ENCODE assay signal across 8 cellular contexts in the genomic region with DNA sequence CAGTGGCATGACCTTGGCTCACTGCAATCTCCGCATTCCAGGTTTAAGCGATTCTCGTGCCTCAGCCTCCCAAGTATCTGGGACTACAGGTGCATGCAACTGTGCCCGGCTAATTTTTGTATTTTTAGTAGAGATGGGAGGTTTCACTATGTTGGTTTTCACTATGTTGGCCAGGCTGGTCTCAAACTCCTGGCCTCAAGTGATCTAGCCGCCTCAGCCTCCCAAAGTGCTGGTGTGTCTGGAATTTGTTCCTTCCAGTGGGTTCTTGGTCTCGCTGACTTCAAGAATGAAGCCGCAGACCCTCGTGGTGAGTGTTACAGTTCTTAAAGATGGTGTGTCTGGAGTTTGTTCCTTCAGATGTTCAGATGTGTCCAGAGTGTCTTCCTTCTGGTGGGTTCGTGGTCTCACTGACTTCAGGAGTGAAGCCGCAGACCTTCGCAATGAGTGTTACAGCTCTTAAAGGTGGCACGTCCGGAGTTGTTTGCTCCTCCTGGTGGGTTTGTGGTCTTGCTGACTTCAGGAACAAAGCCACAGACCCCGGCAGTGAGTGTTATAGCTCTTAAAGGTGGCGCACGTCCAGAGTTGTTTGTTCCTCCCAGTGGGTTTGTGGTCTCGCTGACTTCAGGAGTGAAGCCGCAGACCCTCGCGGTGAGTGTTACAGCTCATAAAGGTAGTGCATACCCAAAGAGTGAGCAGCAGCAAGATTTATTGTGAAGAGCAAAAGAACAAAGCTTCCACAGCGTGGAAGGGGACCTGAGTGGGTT. TPM values are rescaled to one million over a fixed set of nuclear protein-coding genes. Genes with fewer than 3 reads are reported as not detected.
DNase-seq lines count a peak whose midpoint lies in the region; ATAC-seq lines count a peak whose summit lies in the region.
"Not testable (repeated sequence)": the region's sequence is repeated elsewhere in the genome, so short reads cannot be mapped to it uniquely, and the experiment has no call there.

No MANE protein-coding gene starts in this region.

- peak overlapping the region in 1 of 2 donors; percentile 56 for H3K27ac Mint-ChIP-seq in activated naive CD4-positive, alpha-beta T cell treated with anti-CD3 and anti-CD28 coated beads, Interleukin-2, amount 50 U/mL, for 72 hours
- peak overlapping the region in 4 of 9 donors; percentile 52 to 71 (median 58) for H3K27ac Mint-ChIP-seq in naive thymus-derived CD4-positive, alpha-beta T cell
- not testable (repeated sequence) for H3K27ac Mint-ChIP-seq in stimulated activated naive B cell treated with anti-CD40 and anti-IgM and Interleukin-4, amounts not matched to agents 10 μg/mL and 1 μg/mL and 100 μg/mL, for 72 hours

- H3K36me3 Mint-ChIP-seq in activated T-cell treated with anti-CD3 and anti-CD28 coated beads, Interleukin-2, amount 50 U/mL, for 4 hours (ENCODE audit: insufficient read depth); activated naive CD4-positive, alpha-beta T cell treated with anti-CD3 and anti-CD28 coated beads, Interleukin-2, amount 50 U/mL, for 72 hours; naive thymus-derived CD4-positive, alpha-beta T cell; stimulated activated naive B cell treated with anti-CD40 and anti-IgM and Interleukin-4, amounts not matched to agents 10 μg/mL and 1 μg/mL and 100 μg/mL, for 72 hours: not testable (repeated sequence)

- not testable (repeated sequence) for H3K9me3 ChIP-seq in naive thymus-derived CD4-positive, alpha-beta T cell (ENCODE audit: control insufficient read depth in 2 of 3, low read length in 3 of 3)

- intact Hi-C loops in naive thymus-derived CD4-positive, alpha-beta T cell (cut with micrococcal nuclease), result not testable (repeated sequence)

- not testable (repeated sequence) for H3K27me3 ChIP-seq in naive thymus-derived CD4-positive, alpha-beta T cell (ENCODE audit: control insufficient read depth in 2 of 2, insufficient read depth in 2 of 2, low read length in 2 of 2)

- not testable (repeated sequence) for H3K4me3 ChIP-seq in naive thymus-derived CD4-positive, alpha-beta T cell (ENCODE audit: low read length)

- H3K27me3 Mint-ChIP-seq in activated T-cell treated with anti-CD3 and anti-CD28 coated beads, Interleukin-2, amount 50 U/mL, for 4 hours (ENCODE audit: low read depth), result peaks cover 21% of the 10 kb centered on the region
- peaks cover 11 to 53% (median 16%) of the 10 kb centered on the region in 5 donors for H3K27me3 Mint-ChIP-seq in naive thymus-derived CD4-positive, alpha-beta T cell
- peaks cover 31 to 53% of the 10 kb centered on the region in 2 donors for H3K27me3 Mint-ChIP-seq in stimulated activated naive B cell treated with anti-CD40 and anti-IgM and Interleukin-4, amounts not matched to agents 10 μg/mL and 1 μg/mL and 100 μg/mL, for 72 hours

- not testable (repeated sequence) for H3K4me3 Mint-ChIP-seq in activated T-cell treated with anti-CD3 and anti-CD28 coated beads, Interleukin-2, amount 50 U/mL, for 4 hours; stimulated activated naive B cell treated with anti-CD40 and anti-IgM and Interleukin-4, amounts not matched to agents 10 μg/mL and 1 μg/mL and 100 μg/mL, for 72 hours
- peak overlapping the region in 9 of 10 donors; percentile 12 to 59 (median 36) for H3K4me3 Mint-ChIP-seq in naive thymus-derived CD4-positive, alpha-beta T cell

- DNase-seq in GF-D8 (lab: John Stamatoyannopoulos, UW), result peak; percentile 9
- peak; percentile 12 for DNase-seq in UCSD-AML1 (lab: John Stamatoyannopoulos, UW; ENCODE audit: unreplicated experiment)
- peak; percentile 67 for DNase-seq in activated CD8-positive, alpha-beta memory T cell treated with anti-CD3 and anti-CD28 coated beads for 24 hours
- DNase-seq in activated T-cell treated with anti-CD3 and anti-CD28 coated beads, Interleukin-2, amount 50 U/mL, for 4 hours, result peak; percentile 6
- peak; percentile 18 to 76 for DNase-seq in activated naive CD4-positive, alpha-beta T cell treated with anti-CD3 and anti-CD28 coated beads, Interleukin-2, amount 50 U/mL, for 72 hours (ENCODE audit: low spot score in 2 of 2)
- peak in 8 of 9 donors; percentile 11 to 48 (median 24) for DNase-seq in naive thymus-derived CD4-positive, alpha-beta T cell
- peak; percentile 19 for DNase-seq in stimulated activated CD8-positive, alpha-beta memory T cell treated with anti-CD3 and anti-CD28 coated beads, Interleukin-12 subunit alpha, Interleukin-12 subunit beta, amount 100 ng/mL, for 1 hour (ENCODE audit: low read depth)
- DNase-seq in stimulated activated naive B cell treated with anti-CD40 and anti-IgM and Interleukin-4, amounts not matched to agents 10 μg/mL and 1 μg/mL and 100 μg/mL, for 72 hours, result peak; percentile 3

- ATAC-seq in activated T-cell treated with anti-CD3 and anti-CD28 coated beads, Interleukin-2, amount 50 U/mL, for 4 hours, result peak; percentile 73 to 78
- peak; percentile 81 to 82 for ATAC-seq in activated naive CD4-positive, alpha-beta T cell treated with anti-CD3 and anti-CD28 coated beads, Interleukin-2, amount 50 U/mL, for 72 hours
- peak; percentile 53 for ATAC-seq in naive thymus-derived CD4-positive, alpha-beta T cell
- not testable (repeated sequence) for ATAC-seq in stimulated activated naive B cell treated with anti-CD40 and anti-IgM and Interleukin-4, amounts not matched to agents 10 μg/mL and 1 μg/mL and 100 μg/mL, for 72 hours (replicated peaks)

- H3K27ac ChIP-seq in naive thymus-derived CD4-positive, alpha-beta T cell (ENCODE audit: low read depth, low read length), result not testable (repeated sequence)

- H3K4me1 ChIP-seq in naive thymus-derived CD4-positive, alpha-beta T cell (ENCODE audit: control insufficient read depth in 2 of 2, insufficient read depth in 2 of 2, low read length in 2 of 2), result not testable (repeated sequence)

- H3K36me3 ChIP-seq in naive thymus-derived CD4-positive, alpha-beta T cell (ENCODE audit: control insufficient read depth in 2 of 3, insufficient read depth in 3 of 3, low read length in 3 of 3), result not testable (repeated sequence)

- POLR2A ChIA-PET in naive thymus-derived CD4-positive, alpha-beta T cell (lab: Charles Lee), result not testable (repeated sequence)

- H3K4me1 Mint-ChIP-seq in activated T-cell treated with anti-CD3 and anti-CD28 coated beads, Interleukin-2, amount 50 U/mL, for 4 hours (ENCODE audit: low read depth), result peaks cover 13% of the 10 kb centered on the region
- H3K4me1 Mint-ChIP-seq in naive thymus-derived CD4-positive, alpha-beta T cell, result peaks cover 3 to 29% (median 5%) of the 10 kb centered on the region in 7 donors
- not testable (repeated sequence) for H3K4me1 Mint-ChIP-seq in stimulated activated naive B cell treated with anti-CD40 and anti-IgM and Interleukin-4, amounts not matched to agents 10 μg/mL and 1 μg/mL and 100 μg/mL, for 72 hours

- not testable (repeated sequence) for H3K9me3 Mint-ChIP-seq in activated T-cell treated with anti-CD3 and anti-CD28 coated beads, Interleukin-2, amount 50 U/mL, for 4 hours; activated naive CD4-positive, alpha-beta T cell treated with anti-CD3 and anti-CD28 coated beads, Interleukin-2, amount 50 U/mL, for 72 hours; naive thymus-derived CD4-positive, alpha-beta T cell; stimulated activated naive B cell treated with anti-CD40 and anti-IgM and Interleukin-4, amounts not matched to agents 10 μg/mL and 1 μg/mL and 100 μg/mL, for 72 hours

- CTCF ChIA-PET in naive thymus-derived CD4-positive, alpha-beta T cell (lab: Charles Lee), result not testable (repeated sequence)

RNA-seq across cellular contexts. Expression of a gene that starts 12.4 kb away (rescaled TPM):
- total RNA-seq in activated T-cell treated with anti-CD3 and anti-CD28 coated beads, Interleukin-2, amount 50 U/mL, for 4 hours, result 10 to 100 TPM in 1 of 3 donors, 1 to 10 TPM in 2; 9.0 to 10.5 (median 9.8) TPM
- 10 to 100 TPM in 1 of 2 donors, 1 to 10 TPM in 1; 8.8 to 11.4 TPM for total RNA-seq in activated naive CD4-positive, alpha-beta T cell treated with anti-CD3 and anti-CD28 coated beads, Interleukin-2, amount 50 U/mL, for 72 hours
- total RNA-seq in naive thymus-derived CD4-positive, alpha-beta T cell, result 10 to 100 TPM in 4 of 5 experiments, 1 to 10 TPM in 1; 9.7 to 19.3 (median 14.9) TPM
- 1 to 10 TPM; 4.2 to 6.0 TPM for polyA plus RNA-seq in naive thymus-derived CD4-positive, alpha-beta T cell

Comparison
In these comparisons a context has a peak if more than half of its experiments do, and no peak if none do; other contexts are left out.
1. DNase-seq: peak in every context shown above with its lines; median percentile 67 in activated CD8-positive, alpha-beta memory T cell treated with anti-CD3 and anti-CD28 coated beads for 24 hours; 47 in activated naive CD4-positive, alpha-beta T cell treated with anti-CD3 and anti-CD28 coated beads, Interleukin-2, amount 50 U/mL, for 72 hours; 24 in naive thymus-derived CD4-positive, alpha-beta T cell; 19 in stimulated activated CD8-positive, alpha-beta memory T cell treated with anti-CD3 and anti-CD28 coated beads, Interleukin-12 subunit alpha, Interleukin-12 subunit beta, amount 100 ng/mL, for 1 hour; 12 in UCSD-AML1; 9 in GF-D8; 6 in activated T-cell treated with anti-CD3 and anti-CD28 coated beads, Interleukin-2, amount 50 U/mL, for 4 hours; 3 in stimulated activated naive B cell treated with anti-CD40 and anti-IgM and Interleukin-4, amounts not matched to agents 10 μg/mL and 1 μg/mL and 100 μg/mL, for 72 hours.